In genomic region chr21:5165829-5166228, GRCh38 we compare ENCODE assay signal across 5 cellular contexts.
DNase-seq lines count a peak whose midpoint lies in the region; ATAC-seq and TF ChIP-seq lines count a peak whose summit lies in the region.
"Not testable (repeated sequence)": the region's sequence is repeated elsewhere in the genome, so short reads cannot be mapped to it uniquely, and the experiment has no call there.

No MANE protein-coding gene starts in this region.

- not testable (repeated sequence) for H3K27me3 ChIP-seq in heart right ventricle

- not testable (repeated sequence) for H3K4me1 ChIP-seq in heart right ventricle

- H3K9me3 ChIP-seq in heart right ventricle: not testable (repeated sequence)

- not testable (repeated sequence) for TF ChIP-seq CTCF in heart right ventricle (IDR thresholded peaks at IDR 0.05)

- intact Hi-C loops in Right ventricle myocardium superior (cut with DNase I); heart right ventricle (cut with DNase I); left ventricle myocardium superior (cut with micrococcal nuclease); left colon (cut with DNase I, micrococcal nuclease): not testable (repeated sequence)

- peak; percentile 42; the same call in 2 of the 3 replicates for ATAC-seq in SK-N-SH treated with all-trans-retinoic acid at 6 μM for 48 hours
- ATAC-seq in Right ventricle myocardium superior (ENCODE audit: poor library complexity): peak; percentile 84
- ATAC-seq in heart right ventricle: peak; percentile 33 to 89 (median 75)
- peak; percentile 89 for ATAC-seq in left ventricle myocardium superior
- peak; percentile 26 for ATAC-seq in left colon

- no CpG with 5 or more reads among the region's 7 CpGs for WGBS in heart right ventricle, 2 donors

- not testable (repeated sequence) for H3K4me3 ChIP-seq in heart right ventricle

- H3K36me3 ChIP-seq in heart right ventricle: not testable (repeated sequence)

- not testable (repeated sequence) for DNase-seq in Right ventricle myocardium superior, heart right ventricle, left ventricle myocardium superior, left colon

- not testable (repeated sequence) for H3K27ac ChIP-seq in heart right ventricle

Comparison
In these comparisons a context has a peak if more than half of its experiments do, and no peak if none do; other contexts are left out.
1. ATAC-seq: peak in every context shown above with its lines; median percentile 89 in left ventricle myocardium superior; 84 in Right ventricle myocardium superior; 75 in heart right ventricle; 42 in SK-N-SH treated with all-trans-retinoic acid at 6 μM for 48 hours; 26 in left colon.